Comparison of ENCODE assay signal across 1 cellular context in genomic region chr9:10612649-10613398, GRCh38.
TF ChIP-seq lines count a peak whose summit lies in the region.

Gene PTPRD (minus strand): TSS chr9:10613002.

TF ChIP-seq in GM23338, 12 proteins besides CTCF, POLR2A, EP300 and RAD21 (continued from another document):
- no peak for TF ChIP-seq ZNF462 (CRISPR knock-in tag; IDR thresholded peaks at IDR 0.05)
